Comparison of ENCODE assay signal across 8 cellular contexts in genomic region chr12:93378373-93379310, GRCh38. TPM values are rescaled to one million over a fixed set of nuclear protein-coding genes. Genes with fewer than 3 reads are reported as not detected.
DNase-seq lines count a peak whose midpoint lies in the region; ATAC-seq and TF ChIP-seq lines count a peak whose summit lies in the region.

No MANE protein-coding gene starts in this region.

- ATAC-seq in HG03378 (IDR thresholded peaks at IDR 0.05; ENCODE audit: unreplicated experiment): peak; percentile 31
- ATAC-seq in naive thymus-derived CD4-positive, alpha-beta T cell: peak; percentile 60

- POLR2A ChIA-PET in naive thymus-derived CD4-positive, alpha-beta T cell (lab: Charles Lee): interaction anchor here (0.6 to 1.2 kb wide), 6 partner anchors 11 to 399 kb away, joined by 3 to 5 read pairs (median 4); no protein-coding TSS in a partner anchor

- H3K36me3 Mint-ChIP-seq in naive thymus-derived CD4-positive, alpha-beta T cell: peaks cover 0 to 8% (median 4%) of the 10 kb centered on the region in 5 donors

- H3K4me3 Mint-ChIP-seq in naive thymus-derived CD4-positive, alpha-beta T cell: peak overlapping the region; percentile 98 to 100 (median 99)

- H3K4me2 ChIP-seq in BLaER1 treated with 17β-estradiol and CSF1 and Interleukin-3, amounts not matched to agents 10 nM and 100 nM: peak overlapping the region; percentile 81 to 98 (median 89)

- H3K27ac Mint-ChIP-seq in naive thymus-derived CD4-positive, alpha-beta T cell: peak overlapping the region; percentile 94 to 100 (median 99)

- peaks cover 0 to 4% (median 0%) of the 10 kb centered on the region in 11 experiments; a peak in 4 of 22 replicates for H3K9me3 ChIP-seq in BLaER1 treated with 17β-estradiol and CSF1 and Interleukin-3, amounts not matched to agents 10 nM and 100 nM (replicated peaks in 1 of 11)
- no peaks in the 10 kb centered on the region for H3K9me3 ChIP-seq in NT2/D1 (ENCODE audit: insufficient read depth, low read length)
- no peaks in the 10 kb centered on the region for H3K9me3 ChIP-seq in naive thymus-derived CD4-positive, alpha-beta T cell (ENCODE audit: control insufficient read depth in 2 of 3, low read length in 3 of 3)

- DNase-seq in NT2/D1 (ENCODE audit: low read depth, low spot score): no peak
- DNase-seq in activated CD8-positive, alpha-beta memory T cell treated with anti-CD3 and anti-CD28 coated beads, Interleukin-2, amount 50 U/mL, for 48 hours: peak; percentile 77
- DNase-seq in epithelial cell of prostate (ENCODE audit: low read depth, low spot score): no peak
- peak; percentile 47 to 73 (median 69) for DNase-seq in naive thymus-derived CD4-positive, alpha-beta T cell
- peak; percentile 39 to 77 (median 60) for DNase-seq in stimulated activated naive CD4-positive, alpha-beta T cell (lab: John Stamatoyannopoulos, UW)

- H3K36me3 ChIP-seq in BLaER1 treated with 17β-estradiol and CSF1 and Interleukin-3, amounts not matched to agents 10 nM and 100 nM: peaks cover 2 to 27% (median 13%) of the 10 kb centered on the region in 11 experiments; a peak in 19 of 22 replicates
- peaks cover 11% of the 10 kb centered on the region for H3K36me3 ChIP-seq in NT2/D1 (ENCODE audit: insufficient read depth, insufficient read length, low read length)
- peaks cover 0 to 7% (median 0%) of the 10 kb centered on the region in 3 experiments for H3K36me3 ChIP-seq in naive thymus-derived CD4-positive, alpha-beta T cell (ENCODE audit: control insufficient read depth in 2 of 3, insufficient read depth in 3 of 3, low read length in 3 of 3)

- no peaks in the 10 kb centered on the region for H3K27me3 Mint-ChIP-seq in naive thymus-derived CD4-positive, alpha-beta T cell

- CTCF ChIA-PET in naive thymus-derived CD4-positive, alpha-beta T cell (lab: Charles Lee): no interaction called here

- TF ChIP-seq POLR2A in GM19099 (IDR thresholded peaks at IDR 0.05; ENCODE audit: extremely low read depth, insufficient read length, low read depth): peak; percentile 29

- peak overlapping the region; percentile 84 to 96 (median 94) for H3K9ac ChIP-seq in BLaER1 treated with 17β-estradiol and CSF1 and Interleukin-3, amounts not matched to agents 10 nM and 100 nM
- H3K9ac ChIP-seq in NT2/D1 (ENCODE audit: insufficient read length, low read depth): peak overlapping the region; percentile 94

- H4K20me1 ChIP-seq in BLaER1 treated with 17β-estradiol and CSF1 and Interleukin-3, amounts not matched to agents 10 nM and 100 nM: peaks cover 24 to 51% (median 45%) of the 10 kb centered on the region in 11 experiments; a peak in 21 of 22 replicates

- H3K27me3 ChIP-seq in BLaER1 treated with 17β-estradiol and CSF1 and Interleukin-3, amounts not matched to agents 10 nM and 100 nM: no peaks in the 10 kb centered on the region
- no peaks in the 10 kb centered on the region for H3K27me3 ChIP-seq in NT2/D1 (ENCODE audit: insufficient read depth, insufficient read length)
- H3K27me3 ChIP-seq in naive thymus-derived CD4-positive, alpha-beta T cell (ENCODE audit: control insufficient read depth in 2 of 2, insufficient read depth in 2 of 2, low read length in 2 of 2): no peaks in the 10 kb centered on the region

- no peaks in the 10 kb centered on the region for H3K9me3 Mint-ChIP-seq in naive thymus-derived CD4-positive, alpha-beta T cell

- H3K4me1 Mint-ChIP-seq in naive thymus-derived CD4-positive, alpha-beta T cell: peaks cover 34 to 62% (median 51%) of the 10 kb centered on the region in 7 donors

- peaks cover 27 to 59% (median 36%) of the 10 kb centered on the region in 10 experiments for H3K4me1 ChIP-seq in BLaER1 treated with 17β-estradiol and CSF1 and Interleukin-3, amounts not matched to agents 10 nM and 100 nM
- peaks cover 8% of the 10 kb centered on the region for H3K4me1 ChIP-seq in NT2/D1 (ENCODE audit: insufficient read depth, insufficient read length)
- peaks cover 19 to 22% of the 10 kb centered on the region in 2 donors for H3K4me1 ChIP-seq in naive thymus-derived CD4-positive, alpha-beta T cell (ENCODE audit: control insufficient read depth in 2 of 2, insufficient read depth in 2 of 2, low read length in 2 of 2)

- peak overlapping the region; percentile 82 to 97 (median 92) for H3K27ac ChIP-seq in BLaER1 treated with 17β-estradiol and CSF1 and Interleukin-3, amounts not matched to agents 10 nM and 100 nM
- peak overlapping the region; percentile 76 for H3K27ac ChIP-seq in epithelial cell of prostate
- H3K27ac ChIP-seq in naive thymus-derived CD4-positive, alpha-beta T cell (ENCODE audit: low read depth, low read length): peak overlapping the region; percentile 94

- H3K4me3 ChIP-seq in BLaER1 treated with 17β-estradiol and CSF1 and Interleukin-3, amounts not matched to agents 10 nM and 100 nM: peak overlapping the region; percentile 71 to 95 (median 84)
- peak overlapping the region; percentile 84 for H3K4me3 ChIP-seq in NT2/D1 (ENCODE audit: insufficient read length, low read depth)
- peak overlapping the region; percentile 76 for H3K4me3 ChIP-seq in naive thymus-derived CD4-positive, alpha-beta T cell (ENCODE audit: low read length)

- intact Hi-C loops in naive thymus-derived CD4-positive, alpha-beta T cell (cut with micrococcal nuclease): loop anchor here (1.0 to 5.0 kb wide), 14 partner anchors 18 to 1624 kb away; partner anchors contain the start of genes CRADD (in 1 of the 2) and NDUFA12 (in 1 of the 2)

RNA-seq across cellular contexts. Expression of gene NUDT4, which starts 0.9 kb away (rescaled TPM):
- 10 to 100 TPM; 43.3 to 85.1 (median 51.2) TPM for total RNA-seq in naive thymus-derived CD4-positive, alpha-beta T cell
- 10 to 100 TPM; 37.1 to 56.4 TPM for polyA plus RNA-seq in naive thymus-derived CD4-positive, alpha-beta T cell

Comparison
In these comparisons a context has a peak if more than half of its experiments do, and no peak if none do; other contexts are left out.
1. DNase-seq: peak in activated CD8-positive, alpha-beta memory T cell treated with anti-CD3 and anti-CD28 coated beads, Interleukin-2, amount 50 U/mL, for 48 hours (single experiment), naive thymus-derived CD4-positive, alpha-beta T cell (9 of 9) and stimulated activated naive CD4-positive, alpha-beta T cell (6 of 6); none in NT2/D1 (single experiment) and epithelial cell of prostate (single experiment).
2. Peak in every context shown above with its lines, with median percentiles within 50 percentile points of each other: H3K27ac ChIP-seq and H3K4me3 ChIP-seq.